29 cellular contexts compared by ENCODE assay signal in genomic region chr17:11601661-11602060, GRCh38.
"Had no signal": no experiment of that assay in that cellular context is flagged by ENCODE, and none has a peak within 500 bp of the region (broad histone marks: within the 10 kb centered on the region; RNA-seq: fewer than 3 reads in every experiment).

No MANE protein-coding gene starts in this region.

- H3K27me3 ChIP-seq: ascending aorta, breast epithelium, cardiac muscle cell, dorsolateral prefrontal cortex had no signal

- H3K4me1 ChIP-seq: ascending aorta, breast epithelium, foreskin keratinocyte, gastrocnemius medialis had no signal

- H3K36me3 ChIP-seq: ascending aorta, breast epithelium, cardiac muscle cell, esophagus muscularis mucosa, gastrocnemius medialis, heart right ventricle had no signal

- H3K4me3 ChIP-seq: ascending aorta, breast epithelium, cardiac muscle cell, coronary artery, dorsolateral prefrontal cortex, esophagus muscularis mucosa, gastrocnemius medialis, heart right ventricle had no signal

- DNase-seq: activated CD4-positive, alpha-beta memory T cell treated with anti-CD3 and anti-CD28 coated beads, Interleukin-2, amount 10 ng/mL, durations not matched to agents 7 days and 5 days; activated CD4-positive, alpha-beta T cell treated with anti-CD3 and anti-CD28 coated beads for 1 hour; activated CD4-positive, alpha-beta T cell treated with anti-CD3 and anti-CD28 coated beads for 4 hours; activated CD4-positive, alpha-beta T cell treated with anti-CD3 and anti-CD28 coated beads, Interleukin-2, amount 10 ng/mL, durations not matched to agents 7 days and 5 days; activated CD4-positive, alpha-beta T cell treated with anti-CD3 and anti-CD28 coated beads, Interleukin-2, amount 50 U/mL, for 4 hours; activated CD8-positive, alpha-beta memory T cell treated with anti-CD3 and anti-CD28 coated beads, Interleukin-2, amount 50 U/mL, for 48 hours; activated gamma-delta T cell; activated naive CD4-positive, alpha-beta T cell; activated naive CD4-positive, alpha-beta T cell treated with anti-CD3 and anti-CD28 coated beads, Interleukin-2, amount 10 ng/mL, durations not matched to agents 7 days and 5 days; activated naive CD8-positive, alpha-beta T cell treated with anti-CD3 and anti-CD28 coated beads, Interleukin-2, amount 10 ng/mL, durations not matched to agents 7 days and 5 days; activated T-cell treated with anti-CD3 and anti-CD28 coated beads for 4 hours; activated T-cell treated with anti-CD3 and anti-CD28 coated beads, Interleukin-2, amount 50 U/mL, for 24 hours; activated T-cell treated with anti-CD3 and anti-CD28 coated beads, Interleukin-2, amount 50 U/mL, for 72 hours; dorsolateral prefrontal cortex; effector CD4-positive, alpha-beta T cell; effector memory CD8-positive, alpha-beta T cell; erythroblast; foreskin keratinocyte; gastrocnemius medialis; glutamatergic neuron; heart right ventricle; T-helper 2 cell had no signal

- H3K9me3 ChIP-seq: ascending aorta, breast epithelium, esophagus muscularis mucosa, gastrocnemius medialis, heart right ventricle had no signal

- ATAC-seq: activated naive CD4-positive, alpha-beta T cell treated with anti-CD3 and anti-CD28 coated beads, Interleukin-2, amount 50 U/mL, for 72 hours; activated T-cell treated with anti-CD3 and anti-CD28 coated beads, Interleukin-2, amount 50 U/mL, for 72 hours; effector memory CD8-positive, alpha-beta T cell; foreskin keratinocyte; gastrocnemius medialis; heart right ventricle; WTC11 had no signal

- H3K27ac ChIP-seq: ascending aorta, breast epithelium, cardiac muscle cell, coronary artery, dorsolateral prefrontal cortex, esophagus muscularis mucosa, foreskin keratinocyte, gastrocnemius medialis, heart right ventricle had no signal
